ENCODE assay signal across 18 cellular contexts in the genomic region with DNA sequence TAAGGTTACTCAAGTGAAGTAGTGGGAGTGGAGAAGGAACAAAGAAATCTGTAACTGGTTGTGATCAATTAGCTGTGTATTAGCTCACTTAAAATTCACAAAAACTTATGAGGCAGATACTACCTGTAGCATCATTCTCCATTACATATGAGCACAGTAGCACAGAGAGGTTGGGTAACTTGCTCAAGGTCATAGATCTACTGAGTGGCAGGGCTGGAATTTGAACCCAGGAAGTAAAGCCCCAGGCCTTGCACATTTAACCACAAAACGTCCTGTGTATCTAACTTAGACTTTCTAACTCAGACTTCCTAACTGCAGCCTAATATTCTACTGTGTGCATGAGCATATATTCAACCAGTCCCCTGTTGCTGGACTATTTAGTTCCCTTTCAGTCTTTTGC. TPM values are rescaled to one million over a fixed set of nuclear protein-coding genes. Genes with fewer than 3 reads are reported as not detected.
DNase-seq lines count a peak whose midpoint lies in the region; ATAC-seq, FAIRE-seq and TF ChIP-seq lines count a peak whose summit lies in the region.
"Had no signal": no experiment of that assay in that cellular context is flagged by ENCODE, and none has a peak within 500 bp of the region (broad histone marks: within the 10 kb centered on the region; RNA-seq: fewer than 3 reads in every experiment).

No MANE protein-coding gene starts in this region.

- TF ChIP-seq CTCF in choroid plexus epithelial cell (conservative IDR thresholded peaks at IDR 0.05; ENCODE audit: low read depth, low read length): no peak

- H3K4me3 ChIP-seq in choroid plexus epithelial cell (ENCODE audit: low read depth, low read length): no peak overlapping the region
- H3K4me3 ChIP-seq in aorta (ENCODE audit: low read length in 2 of 2): no peak overlapping the region
- H3K4me3 ChIP-seq: K562, MG63 had no signal

- no peaks in the 10 kb centered on the region for H3K9me3 ChIP-seq in aorta (ENCODE audit: control insufficient read depth, low read length)
- H3K9me3 ChIP-seq: BE2C, MG63, SK-N-SH had no signal

- no peaks in the 10 kb centered on the region for H3K4me1 ChIP-seq in aorta (ENCODE audit: control insufficient read depth in 1 of 2, insufficient read depth in 2 of 2, low read length in 2 of 2)

- H3K27me3 Mint-ChIP-seq in natural killer cell treated with Interleukin-12 subunit alpha and Interleukin-12 subunit beta and Interleukin-15 and Interleukin-18, amount 100 ng/mL, for 72 hours: peaks cover 0 to 2% of the 10 kb centered on the region in 2 donors
- H3K27me3 Mint-ChIP-seq in activated T-helper 1 cell treated with anti-CD3 and anti-CD28 coated beads, Interleukin-12 subunit alpha, Interleukin-12 subunit beta, Interleukin-2, Interleukin-4 antibody, amounts not matched to agents 30 ng/mL and 10 ng/mL and 1 ng/mL, durations not matched to agents 14 hours and 24 hours and 36 hours (ENCODE audit: insufficient read depth): peaks cover 6% of the 10 kb centered on the region

- no peak for TF ChIP-seq POLR2A in GM12892 (IDR thresholded peaks at IDR 0.05; ENCODE audit: low read depth, low read length)

- peak; percentile 42 for FAIRE-seq in GM12892 (lab: Jason Lieb, UNC)
- FAIRE-seq: HTR-8/SVneo, K562 had no signal

- intact Hi-C loops in activated T-helper 1 cell treated with anti-CD3 and anti-CD28 coated beads, Interleukin-12 subunit alpha, Interleukin-12 subunit beta, Interleukin-2, Interleukin-4 antibody, amounts not matched to agents 30 ng/mL and 10 ng/mL and 1 ng/mL, durations not matched to agents 14 hours and 24 hours and 36 hours (cut with micrococcal nuclease): no loop called here
- intact Hi-C loops in aorta (cut with DNase I): no loop called here

- H3K9me3 Mint-ChIP-seq in natural killer cell treated with Interleukin-12 subunit alpha and Interleukin-12 subunit beta and Interleukin-15 and Interleukin-18, amount 100 ng/mL, for 72 hours: no peaks in the 10 kb centered on the region
- no peaks in the 10 kb centered on the region for H3K9me3 Mint-ChIP-seq in activated T-helper 1 cell treated with anti-CD3 and anti-CD28 coated beads, Interleukin-12 subunit alpha, Interleukin-12 subunit beta, Interleukin-2, Interleukin-4 antibody, amounts not matched to agents 30 ng/mL and 10 ng/mL and 1 ng/mL, durations not matched to agents 14 hours and 24 hours and 36 hours
- H3K9me3 Mint-ChIP-seq: CD4-positive, alpha-beta memory T cell; H9 had no signal

- H3K36me3 ChIP-seq in aorta (ENCODE audit: control insufficient read depth in 1 of 2, insufficient read depth in 2 of 2, low read length in 1 of 2): no peaks in the 10 kb centered on the region
- H3K36me3 ChIP-seq: BE2C, MG63 had no signal

- peaks cover 7 to 26% of the 10 kb centered on the region in 2 donors for H3K4me1 Mint-ChIP-seq in natural killer cell treated with Interleukin-12 subunit alpha and Interleukin-12 subunit beta and Interleukin-15 and Interleukin-18, amount 100 ng/mL, for 72 hours (ENCODE audit: low read depth in 2 of 2)
- H3K4me1 Mint-ChIP-seq in activated T-helper 1 cell treated with anti-CD3 and anti-CD28 coated beads, Interleukin-12 subunit alpha, Interleukin-12 subunit beta, Interleukin-2, Interleukin-4 antibody, amounts not matched to agents 30 ng/mL and 10 ng/mL and 1 ng/mL, durations not matched to agents 14 hours and 24 hours and 36 hours (ENCODE audit: low read depth): peaks cover 27% of the 10 kb centered on the region

- 18 to 22% methylated on average over 1 of the region's 1 CpG for WGBS in aorta, 2 donors

- H3K4me3 Mint-ChIP-seq in natural killer cell treated with Interleukin-12 subunit alpha and Interleukin-12 subunit beta and Interleukin-15 and Interleukin-18, amount 100 ng/mL, for 72 hours: peak overlapping the region; percentile 27
- no peak overlapping the region for H3K4me3 Mint-ChIP-seq in activated T-helper 1 cell treated with anti-CD3 and anti-CD28 coated beads, Interleukin-12 subunit alpha, Interleukin-12 subunit beta, Interleukin-2, Interleukin-4 antibody, amounts not matched to agents 30 ng/mL and 10 ng/mL and 1 ng/mL, durations not matched to agents 14 hours and 24 hours and 36 hours
- H3K4me3 Mint-ChIP-seq: CD4-positive, alpha-beta memory T cell; H9 had no signal

- no peaks in the 10 kb centered on the region for H3K36me3 Mint-ChIP-seq in natural killer cell treated with Interleukin-12 subunit alpha and Interleukin-12 subunit beta and Interleukin-15 and Interleukin-18, amount 100 ng/mL, for 72 hours
- no peaks in the 10 kb centered on the region for H3K36me3 Mint-ChIP-seq in activated T-helper 1 cell treated with anti-CD3 and anti-CD28 coated beads, Interleukin-12 subunit alpha, Interleukin-12 subunit beta, Interleukin-2, Interleukin-4 antibody, amounts not matched to agents 30 ng/mL and 10 ng/mL and 1 ng/mL, durations not matched to agents 14 hours and 24 hours and 36 hours (ENCODE audit: low read depth)
- H3K36me3 Mint-ChIP-seq: CD4-positive, alpha-beta memory T cell had no signal

- no peak overlapping the region for H3K27ac ChIP-seq in aorta (ENCODE audit: low read depth in 1 of 2, low read length in 2 of 2)

- DNase-seq in GM12892 (ENCODE audit: insufficient read length) (no peak), Kasumi-1 (lab: John Stamatoyannopoulos, UW) (peak; percentile 18 to 38), choroid plexus epithelial cell (ENCODE audit: low read depth) (peak; percentile 51), aorta (no peak)
- DNase-seq in natural killer cell treated with Interleukin-12 subunit alpha and Interleukin-12 subunit beta and Interleukin-15 and Interleukin-18, amount 100 ng/mL, for 72 hours (ENCODE audit: low spot score): no peak
- no peak for DNase-seq in activated T-helper 1 cell treated with anti-CD3 and anti-CD28 coated beads, Interleukin-12 subunit alpha, Interleukin-12 subunit beta, Interleukin-2, Interleukin-4 antibody, amounts not matched to agents 30 ng/mL and 10 ng/mL and 1 ng/mL, durations not matched to agents 14 hours and 24 hours and 36 hours (ENCODE audit: low spot score)
- DNase-seq: BE2C; CD4-positive, alpha-beta memory T cell; DMS79; H9; NCI-H1417; NCI-H1930; NCI-H774; SK-N-SH had no signal

- H3K27me3 ChIP-seq in aorta (ENCODE audit: control insufficient read depth in 1 of 2, insufficient read depth in 2 of 2, low read length in 1 of 2): no peaks in the 10 kb centered on the region
- H3K27me3 ChIP-seq: BE2C, MG63 had no signal

- H3K27ac Mint-ChIP-seq in natural killer cell treated with Interleukin-12 subunit alpha and Interleukin-12 subunit beta and Interleukin-15 and Interleukin-18, amount 100 ng/mL, for 72 hours: no peak overlapping the region
- no peak overlapping the region for H3K27ac Mint-ChIP-seq in activated T-helper 1 cell treated with anti-CD3 and anti-CD28 coated beads, Interleukin-12 subunit alpha, Interleukin-12 subunit beta, Interleukin-2, Interleukin-4 antibody, amounts not matched to agents 30 ng/mL and 10 ng/mL and 1 ng/mL, durations not matched to agents 14 hours and 24 hours and 36 hours
- H3K27ac Mint-ChIP-seq: CD4-positive, alpha-beta memory T cell; H9 had no signal

- ATAC-seq in natural killer cell treated with Interleukin-12 subunit alpha and Interleukin-12 subunit beta and Interleukin-15 and Interleukin-18, amount 100 ng/mL, for 72 hours: peak; percentile 61 to 70
- ATAC-seq in HG02642 (IDR thresholded peaks at IDR 0.05; ENCODE audit: poor library complexity, unreplicated experiment): no peak
- no peak for ATAC-seq in aorta (ENCODE audit: low FRiP score)
- ATAC-seq: K562 had no signal

RNA-seq across cellular contexts. Expression of a gene that starts 5.6 kb away (rescaled TPM):
- polyA plus RNA-seq in GM12892 (2012; ENCODE audit: missing spikeins): 16.2 TPM
- 10 to 100 TPM; 27.8 to 44.3 TPM for total RNA-seq in natural killer cell treated with Interleukin-12 subunit alpha and Interleukin-12 subunit beta and Interleukin-15 and Interleukin-18, amount 100 ng/mL, for 72 hours
- 33.4 and 36.1 TPM in 2 replicates for total RNA-seq in activated T-helper 1 cell treated with anti-CD3 and anti-CD28 coated beads, Interleukin-12 subunit alpha, Interleukin-12 subunit beta, Interleukin-2, Interleukin-4 antibody, amounts not matched to agents 30 ng/mL and 10 ng/mL and 1 ng/mL, durations not matched to agents 14 hours and 24 hours and 36 hours
- 10 to 100 TPM; 20.3 to 38.3 TPM for total RNA-seq in aorta
- polyA plus RNA-seq in aorta: 10 to 100 TPM in 1 of 2 donors, 1 to 10 TPM in 1; 5.6 to 13.2 TPM

Comparison
In these comparisons a context has a peak if more than half of its experiments do, and no peak if none do; other contexts are left out.
1. DNase-seq: peak in Kasumi-1 (2 of 2) and choroid plexus epithelial cell (single experiment); none in GM12892 (single experiment), natural killer cell treated with Interleukin-12 subunit alpha and Interleukin-12 subunit beta and Interleukin-15 and Interleukin-18, amount 100 ng/mL, for 72 hours (single experiment), activated T-helper 1 cell treated with anti-CD3 and anti-CD28 coated beads, Interleukin-12 subunit alpha, Interleukin-12 subunit beta, Interleukin-2, Interleukin-4 antibody, amounts not matched to agents 30 ng/mL and 10 ng/mL and 1 ng/mL, durations not matched to agents 14 hours and 24 hours and 36 hours (single experiment) and aorta (0 of 2).
2. ATAC-seq: peak in natural killer cell treated with Interleukin-12 subunit alpha and Interleukin-12 subunit beta and Interleukin-15 and Interleukin-18, amount 100 ng/mL, for 72 hours (2 of 2); none in HG02642 (single experiment) and aorta (single experiment).